In genomic region chr11:134331565-134332188, GRCh38 we compare ENCODE assay signal across 8 cellular contexts. TPM values are rescaled to one million over a fixed set of nuclear protein-coding genes. Genes with fewer than 3 reads are reported as not detected.
DNase-seq lines count a peak whose midpoint lies in the region; ATAC-seq and TF ChIP-seq lines count a peak whose summit lies in the region.

A gene with protein sequence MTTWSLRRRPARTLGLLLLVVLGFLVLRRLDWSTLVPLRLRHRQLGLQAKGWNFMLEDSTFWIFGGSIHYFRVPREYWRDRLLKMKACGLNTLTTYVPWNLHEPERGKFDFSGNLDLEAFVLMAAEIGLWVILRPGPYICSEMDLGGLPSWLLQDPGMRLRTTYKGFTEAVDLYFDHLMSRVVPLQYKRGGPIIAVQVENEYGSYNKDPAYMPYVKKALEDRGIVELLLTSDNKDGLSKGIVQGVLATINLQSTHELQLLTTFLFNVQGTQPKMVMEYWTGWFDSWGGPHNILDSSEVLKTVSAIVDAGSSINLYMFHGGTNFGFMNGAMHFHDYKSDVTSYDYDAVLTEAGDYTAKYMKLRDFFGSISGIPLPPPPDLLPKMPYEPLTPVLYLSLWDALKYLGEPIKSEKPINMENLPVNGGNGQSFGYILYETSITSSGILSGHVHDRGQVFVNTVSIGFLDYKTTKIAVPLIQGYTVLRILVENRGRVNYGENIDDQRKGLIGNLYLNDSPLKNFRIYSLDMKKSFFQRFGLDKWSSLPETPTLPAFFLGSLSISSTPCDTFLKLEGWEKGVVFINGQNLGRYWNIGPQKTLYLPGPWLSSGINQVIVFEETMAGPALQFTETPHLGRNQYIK (plus strand): TSS chr11:134331988. CDS start chr11:134332062, 74 bp downstream.

- H3K23ac ChIP-seq in mesendoderm (ENCODE audit: low read length): no peak within 1 kb of the TSS

- peak within 1 kb of the TSS; percentile 30 for H4K8ac ChIP-seq in mesendoderm (ENCODE audit: low read depth, low read length)

- H3K79me2 ChIP-seq in mesendoderm (ENCODE audit: control insufficient read depth, insufficient read depth, low read length): no peaks in the 10 kb centered on the region

- no peaks in the 10 kb centered on the region for H3K9me3 ChIP-seq in ectodermal cell (ENCODE audit: control insufficient read depth, low read length)

- H3K4ac ChIP-seq in mesendoderm (ENCODE audit: low read depth, low read length): no peak within 1 kb of the TSS

- POLR2A ChIA-PET in GM10248 (lab: Yijun Ruan, JAX): no interaction called here
- POLR2A ChIA-PET in activated CD8-positive, alpha-beta T cell treated with anti-CD3 and anti-CD28 coated beads for 36 hours (lab: Charles Lee): interaction anchor here (0.8 to 3.0 kb wide), 3 partner anchors 55 to 107 kb away, joined by 3 to 13 read pairs (median 4); partner anchors contain the start of genes GLB1L3 and VPS26B

- intact Hi-C loops in activated CD8-positive, alpha-beta T cell treated with anti-CD3 and anti-CD28 coated beads for 36 hours (cut with micrococcal nuclease): no loop called here

- peaks cover 20% of the 10 kb centered on the region for H3K27me3 Mint-ChIP-seq in activated CD8-positive, alpha-beta T cell treated with anti-CD3 and anti-CD28 coated beads for 36 hours

- CTCF ChIA-PET in GM10248 (lab: Yijun Ruan, JAX): interaction anchor here (0.9 kb wide), 2 partner anchors 9 to 17 kb away, joined by 3 read pairs; no protein-coding TSS in a partner anchor
- CTCF ChIA-PET in activated CD8-positive, alpha-beta T cell treated with anti-CD3 and anti-CD28 coated beads for 36 hours (lab: Charles Lee): interaction anchor here (0.9 to 1.5 kb wide), 3 partner anchors 58 to 70 kb away, joined by 3 to 7 read pairs (median 3); no protein-coding TSS in a partner anchor

- no peak within 1 kb of the TSS for H3K18ac ChIP-seq in mesendoderm (ENCODE audit: low read length)

- TF ChIP-seq CTCF in GM10248 (IDR thresholded peaks at IDR 0.05; ENCODE audit: control extremely low read depth, extremely low read depth, low read depth, missing control alignments): no peak
- no peak for TF ChIP-seq CTCF in activated CD8-positive, alpha-beta T cell treated with anti-CD3 and anti-CD28 coated beads for 36 hours (IDR thresholded peaks at IDR 0.05)

- peak within 1 kb of the TSS; percentile 76 for H3K4me3 Mint-ChIP-seq in activated CD8-positive, alpha-beta T cell treated with anti-CD3 and anti-CD28 coated beads for 36 hours

- H3K4me1 ChIP-seq in ectodermal cell (ENCODE audit: control insufficient read depth, insufficient read depth, low read length) (peaks cover 5% of the 10 kb centered on the region), mesendoderm (ENCODE audit: control insufficient read depth, low read depth, low read length) (no peaks in the 10 kb centered on the region)

- H3K4me3 ChIP-seq in ectodermal cell (ENCODE audit: insufficient read depth, low read depth, low read length): peak within 1 kb of the TSS; percentile 49
- peak within 1 kb of the TSS; percentile 56 for H3K4me3 ChIP-seq in mesendoderm (ENCODE audit: low read length)

- peak; percentile 94 for ATAC-seq in HG02759 (IDR thresholded peaks at IDR 0.05; ENCODE audit: unreplicated experiment)
- ATAC-seq in activated CD8-positive, alpha-beta T cell treated with anti-CD3 and anti-CD28 coated beads for 36 hours: peak; percentile 97

- H3K27ac ChIP-seq in ectodermal cell (ENCODE audit: insufficient read depth, low read depth, low read length, poor library complexity, severe bottlenecking): no peak within 1 kb of the TSS
- no peak within 1 kb of the TSS for H3K27ac ChIP-seq in mesendoderm (ENCODE audit: low read depth, low read length)

- DNase-seq in GM10248 (ENCODE audit: extremely low spot score): peak; percentile 92
- DNase-seq in NCI-H2196 (lab: John Stamatoyannopoulos, UW; ENCODE audit: unreplicated experiment): peak; percentile 82
- DNase-seq in activated CD8-positive, alpha-beta T cell treated with anti-CD3 and anti-CD28 coated beads for 36 hours: peak; percentile 72
- DNase-seq in mesendoderm: peak; percentile 79
- DNase-seq in stimulated activated CD8-positive, alpha-beta memory T cell treated with anti-CD3 and anti-CD28 coated beads, Interleukin-12 subunit alpha, Interleukin-12 subunit beta, amount 100 ng/mL, for 1 hour (ENCODE audit: low read depth): peak; percentile 67
- DNase-seq in EL: no peak

- no peak within 1 kb of the TSS for H2AK5ac ChIP-seq in mesendoderm (ENCODE audit: low read length)

- H2BK15ac ChIP-seq in mesendoderm (replicated peaks; ENCODE audit: low read depth): no peak within 1 kb of the TSS

- peaks cover 12% of the 10 kb centered on the region for H3K4me1 Mint-ChIP-seq in activated CD8-positive, alpha-beta T cell treated with anti-CD3 and anti-CD28 coated beads for 36 hours (ENCODE audit: low read depth)

- peak within 1 kb of the TSS; percentile 91 for H3K4me2 ChIP-seq in mesendoderm (ENCODE audit: low read length)

- peak within 1 kb of the TSS; percentile 49 for H3K9ac ChIP-seq in mesendoderm (ENCODE audit: low read length)

- 0% methylated on average over 64 to 70 of the region's 77 CpGs for WGBS in ectodermal cell, 2 experiments
- WGBS in mesendoderm (ENCODE audit: extremely low coverage, insufficient coverage, low lambda C conversion rate): no CpG with 5 or more reads among the region's 77 CpGs

- peak within 1 kb of the TSS; percentile 60 for H3K56ac ChIP-seq in mesendoderm (ENCODE audit: low read length)

- H3K36me3 ChIP-seq in ectodermal cell (ENCODE audit: control insufficient read depth, insufficient read depth, low read length): no peaks in the 10 kb centered on the region
- H3K36me3 ChIP-seq in mesendoderm (ENCODE audit: control insufficient read depth, insufficient read depth, low read length): no peaks in the 10 kb centered on the region

- H3K79me1 ChIP-seq in mesendoderm (ENCODE audit: low read length): no peaks in the 10 kb centered on the region

- H2BK120ac ChIP-seq in mesendoderm (ENCODE audit: low read depth, low read length): no peak within 1 kb of the TSS

- no peaks in the 10 kb centered on the region for H3K36me3 Mint-ChIP-seq in activated CD8-positive, alpha-beta T cell treated with anti-CD3 and anti-CD28 coated beads for 36 hours (ENCODE audit: low read depth)

- no peak within 1 kb of the TSS for H4K5ac ChIP-seq in mesendoderm (ENCODE audit: low read length)

- no peaks in the 10 kb centered on the region for H3K9me3 Mint-ChIP-seq in activated CD8-positive, alpha-beta T cell treated with anti-CD3 and anti-CD28 coated beads for 36 hours

- H3K27me3 ChIP-seq in ectodermal cell (ENCODE audit: control insufficient read depth, insufficient read depth, low read length, poor library complexity, severe bottlenecking) (peaks cover 60% of the 10 kb centered on the region), mesendoderm (ENCODE audit: insufficient read depth, low read length, poor library complexity) (peaks cover 3% of the 10 kb centered on the region)

- no peak within 1 kb of the TSS for H2BK5ac ChIP-seq in mesendoderm (ENCODE audit: low read length)

- H3K27ac Mint-ChIP-seq in activated CD8-positive, alpha-beta T cell treated with anti-CD3 and anti-CD28 coated beads for 36 hours: no peak within 1 kb of the TSS

RNA-seq across cellular contexts. Expression of the gene that starts here (rescaled TPM):
- 1 to 10 TPM; 4.7 to 6.0 TPM for total RNA-seq in activated CD8-positive, alpha-beta T cell treated with anti-CD3 and anti-CD28 coated beads for 36 hours
- polyA plus RNA-seq in ectodermal cell (2013, experiment 1 of 4): 5.1 TPM
- polyA plus RNA-seq in ectodermal cell (2013, experiment 2 of 4): 5.1 TPM
- polyA plus RNA-seq in ectodermal cell (2013, experiment 3 of 4): 4.1 TPM
- 4.6 TPM for polyA plus RNA-seq in ectodermal cell (2013, experiment 4 of 4)
- 9.1 TPM for polyA plus RNA-seq in mesendoderm (2013, experiment 1 of 2)
- 9.3 TPM for polyA plus RNA-seq in mesendoderm (2013, experiment 2 of 2)
